Comparison of ENCODE assay signal across 1 cellular context in the genomic region with DNA sequence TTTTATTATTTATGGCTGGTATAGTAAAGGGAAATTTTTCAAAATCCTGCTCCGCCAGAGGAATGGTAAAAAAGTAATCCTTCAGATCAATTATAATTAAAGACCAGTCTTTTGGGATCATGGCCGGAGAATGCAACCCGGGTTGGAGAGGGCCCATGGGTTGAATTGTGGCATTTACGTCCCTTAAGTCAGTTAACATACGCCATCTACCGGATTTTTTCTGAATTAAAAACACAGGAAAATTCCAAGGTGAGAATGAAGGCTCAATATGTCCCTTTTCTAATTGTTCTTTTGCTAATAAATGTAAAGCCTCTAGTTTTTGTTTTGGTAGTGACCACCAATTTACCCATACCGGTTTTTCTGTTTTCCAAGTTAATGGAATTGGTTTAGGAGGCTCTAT.
TF ChIP-seq lines count a peak whose summit lies in the region.

No MANE protein-coding gene starts in this region.

TF ChIP-seq in H1, 55 proteins besides CTCF, POLR2A, EP300 and RAD21 (continued from another document):
- TF ChIP-seq CHD7 (IDR thresholded peaks at IDR 0.05; ENCODE audit: insufficient replicate concordance, low read length) (no peak), NANOG (IDR thresholded peaks at IDR 0.05; ENCODE audit: insufficient read depth, low read depth, low read length, poor library complexity, severe bottlenecking) (no peak), SIX5 (IDR thresholded peaks at IDR 0.05; ENCODE audit: low read depth, low read length) (no peak)
